21 cellular contexts compared by ENCODE assay signal in genomic region chr18:32877371-32877770, GRCh38.
DNase-seq lines count a peak whose midpoint lies in the region; ATAC-seq and TF ChIP-seq lines count a peak whose summit lies in the region.
"Had no signal": no experiment of that assay in that cellular context is flagged by ENCODE, and none has a peak within 500 bp of the region (broad histone marks: within the 10 kb centered on the region; RNA-seq: fewer than 3 reads in every experiment).

No MANE protein-coding gene starts in this region.

- peak; percentile 10 for DNase-seq in NCI-H1092 (lab: John Stamatoyannopoulos, UW)
- peak; percentile 54 for DNase-seq in NCI-H2107 treated with DMSO at 0.1 percent for 48 hours (lab: John Stamatoyannopoulos, UW; ENCODE audit: unreplicated experiment)
- DNase-seq in NCI-H510A treated with DMSO at 0.1 percent for 48 hours (lab: John Stamatoyannopoulos, UW) = peak; percentile 72
- no peak for DNase-seq in DMS153 (lab: John Stamatoyannopoulos, UW)
- DNase-seq in stomach = no peak
- DNase-seq in dedifferentiated amniotic fluid mesenchymal stem cell (ENCODE audit: extremely low spot score) = no peak
- DNase-seq: ACHN; C1 segment of cervical spinal cord; CD8-positive, alpha-beta memory T cell; GF-D8; H9; Kasumi-1; MG63; NCI-H1048; NCI-H526; OCI-M1; Right ventricle myocardium superior; SK-N-SH; T-cell; T-helper 9 cell had no signal

- no peaks in the 10 kb centered on the region for H3K36me3 ChIP-seq in stomach
- H3K36me3 ChIP-seq: MG63 had no signal

- no peaks in the 10 kb centered on the region for H3K4me1 ChIP-seq in stomach

- no peak for TF ChIP-seq CTCF in stomach (IDR thresholded peaks at IDR 0.05)

- ATAC-seq in HG02623 (IDR thresholded peaks at IDR 0.05; ENCODE audit: unreplicated experiment) = no peak
- ATAC-seq: T-cell had no signal

- TF ChIP-seq POLR2A in stomach (IDR thresholded peaks at IDR 0.05) = no peak

- 87 to 94% (median 89%) methylated on average over 5 of the region's 5 CpGs for WGBS in stomach, 5 donors

- H3K27me3 ChIP-seq in stomach = no peaks in the 10 kb centered on the region
- H3K27me3 ChIP-seq: MG63 had no signal

- no peak for TF ChIP-seq EP300 in stomach (IDR thresholded peaks at IDR 0.05)

- H3K27ac ChIP-seq in stomach = no peak overlapping the region

- no peak overlapping the region for H3K4me3 ChIP-seq in stomach
- H3K4me3 ChIP-seq: MG63 had no signal

- H3K9me3 ChIP-seq in stomach = no peaks in the 10 kb centered on the region
- H3K9me3 ChIP-seq: MG63, SK-N-SH had no signal

- intact Hi-C loops in stomach (cut with DNase I; ENCODE audit: low total_unique reads) = no loop called here

Comparison
In these comparisons a context has a peak if more than half of its experiments do, and no peak if none do; other contexts are left out.
1. DNase-seq: peak in NCI-H1092 (single experiment), NCI-H2107 treated with DMSO at 0.1 percent for 48 hours (single experiment) and NCI-H510A treated with DMSO at 0.1 percent for 48 hours (single experiment); none in DMS153 (single experiment), stomach (single experiment) and dedifferentiated amniotic fluid mesenchymal stem cell (single experiment).